Comparison of ENCODE assay signal across 9 cellular contexts in genomic region chr15:52683585-52683984, GRCh38. TPM values are rescaled to one million over a fixed set of nuclear protein-coding genes. Genes with fewer than 3 reads are reported as not detected.
DNase-seq lines count a peak whose midpoint lies in the region; ATAC-seq, FAIRE-seq and TF ChIP-seq lines count a peak whose summit lies in the region.
"Had no signal": no experiment of that assay in that cellular context is flagged by ENCODE, and none has a peak within 500 bp of the region (broad histone marks: within the 10 kb centered on the region; RNA-seq: fewer than 3 reads in every experiment).

No MANE protein-coding gene starts in this region.

- TF ChIP-seq CTCF in K562 (IDR thresholded peaks at IDR 0.05 in 2 of 3, conservative IDR thresholded peaks at IDR 0.05 in 1 of 3; ENCODE audit: insufficient read depth in 2 of 3, low read depth in 1 of 3, low read length in 3 of 3) = no peak

- H3K4me2 ChIP-seq in K562 (ENCODE audit: insufficient read depth, low read length) = 0 out of 2 replicates have a peak overlapping the region, but pooled peaks have one; percentile 7

- no peaks in the 10 kb centered on the region for H3K79me2 ChIP-seq in K562 (ENCODE audit: control insufficient read depth, insufficient read depth, low read length)

- FAIRE-seq in GM18507 (lab: Jason Lieb, UNC) = peak; percentile 95
- peak; percentile 79 for FAIRE-seq in K562 (lab: Jason Lieb, UNC)

- 0% methylated on average over 1 of the region's 1 CpG for WGBS in K562 (ENCODE audit: insufficient coverage, low coverage, missing lambda C conversion rate)

- no peak for TF ChIP-seq RAD21 in K562 (CRISPR knock-in tag; conservative IDR thresholded peaks at IDR 0.05 in 1 of 2, IDR thresholded peaks at IDR 0.05 in 1 of 2)

- no TSS peak for BruUV-seq in K562 (replicated peaks; lab: Mats Ljungman, UMichigan)

- no peaks in the 10 kb centered on the region for H3K9me1 ChIP-seq in K562 (ENCODE audit: control insufficient read depth, insufficient read depth, low read length)

- TF ChIP-seq POLR2A in K562 (conservative IDR thresholded peaks at IDR 0.05) = no peak

- intact Hi-C loops in K562 (cut with micrococcal nuclease) = no loop called here

- in situ Hi-C loops in K562 (cut with MboI) = no loop called here

- DNase-seq in GM18507 (ENCODE audit: extremely low spot score, insufficient read length, low read depth) (no peak), K562 (ENCODE audit: extremely low read depth in 1 of 4, low spot score in 3 of 4) (peak in 2 of 4 experiments; percentile 18), MV-4-11 (lab: John Stamatoyannopoulos, UW) (no peak), NCI-H146 (lab: John Stamatoyannopoulos, UW) (no peak), SJCRH30 (no peak), HuH-7 (ENCODE audit: low spot score) (no peak)
- DNase-seq: NCI-H446 had no signal

- H3K27ac ChIP-seq in K562 (ENCODE audit: extremely low read depth, low read depth, low read length) (no peak overlapping the region), SJCRH30 (no peak overlapping the region)

- 0 out of 2 replicates have a peak overlapping the region, but pooled peaks have one; percentile 5 for H2AFZ ChIP-seq in K562 (ENCODE audit: low read depth, low read length)

- CTCF ChIA-PET in K562 (lab: Yijun Ruan, JAX; ENCODE audit: low intra/inter-chr PET ratio) = no interaction called here

- H4K20me1 ChIP-seq in K562 (replicated peaks; ENCODE audit: control insufficient read depth, insufficient read depth, low read length) = no peaks in the 10 kb centered on the region

- H3K27me3 ChIP-seq in K562 (ENCODE audit: control insufficient read depth in 2 of 2, insufficient read depth in 2 of 2, low read length in 2 of 2) (no peaks in the 10 kb centered on the region; a peak in 2 of 5 replicates), SJCRH30 (no peaks in the 10 kb centered on the region)

- H3K9me3 ChIP-seq in K562 (replicated peaks; ENCODE audit: control insufficient read depth, insufficient read depth, low read depth, low read length) (no peaks in the 10 kb centered on the region), SJCRH30 (replicated peaks) (no peaks in the 10 kb centered on the region)

- H3K9ac ChIP-seq in K562 (ENCODE audit: insufficient read depth in 1 of 2, low read depth in 2 of 2, low read length in 2 of 2) = no peak overlapping the region

- H3K36me3 ChIP-seq in K562 (ENCODE audit: control insufficient read depth, insufficient read depth, low read length) (no peaks in the 10 kb centered on the region), SJCRH30 (no peaks in the 10 kb centered on the region)

- TF ChIP-seq EP300 in K562 (IDR thresholded peaks at IDR 0.05; ENCODE audit: low read length) = no peak

- peaks cover 9 to 10% of the 10 kb centered on the region in 2 experiments; a peak in 4 of 5 replicates for H3K4me1 ChIP-seq in K562 (replicated peaks in 1 of 2; ENCODE audit: control insufficient read depth in 2 of 2, insufficient read depth in 2 of 2, low read length in 2 of 2)
- H3K4me1 ChIP-seq in SJCRH30 = peaks cover 8% of the 10 kb centered on the region

- POLR2A ChIA-PET in K562 (lab: Yijun Ruan, JAX) = interaction anchor here (1.3 to 1.7 kb wide), 2 partner anchors 10 to 11 kb away, joined by 3 to 4 read pairs; no protein-coding TSS in a partner anchor

- H3K4me3 ChIP-seq in K562 = no peak overlapping the region
- H3K4me3 ChIP-seq in SJCRH30 = no peak overlapping the region

- ATAC-seq in GM21529 (IDR thresholded peaks at IDR 0.05; ENCODE audit: unreplicated experiment) (peak; percentile 47), HG03558 (IDR thresholded peaks at IDR 0.05; ENCODE audit: extremely low read depth, unreplicated experiment) (peak; percentile 32), K562 (no peak)

TF ChIP-seq in K562, 482 proteins besides CTCF, POLR2A, EP300 and RAD21:
- TF ChIP-seq BRF2 (IDR thresholded peaks at IDR 0.05; ENCODE audit: borderline replicate concordance, insufficient read depth, insufficient read length) = no peak
- TF ChIP-seq HMBOX1 (IDR thresholded peaks at IDR 0.05) = peak; percentile 57
- peak; percentile 53; the same call in 1 of the 2 replicates for TF ChIP-seq L3MBTL2 (IDR thresholded peaks at IDR 0.05)
TF ChIP-seq in K562: peak in this region for 2.

RNA-seq across cellular contexts. Expression of gene ATOSA, which starts 4.4 kb away (rescaled TPM):
- total RNA-seq in K562 (2011; cell fraction: chromatin; rRNA removed; ENCODE audit: low replicate concordance) = 7.7 and 29.7 TPM in 2 replicates
- total RNA-seq in K562 (2011; cell fraction: nucleolus; rRNA removed) = 3.7 and 5.1 TPM in 2 replicates
- 17.5 and 28.7 TPM in 2 replicates for total RNA-seq in K562 (2011; cell fraction: nucleoplasm; rRNA removed)
- total RNA-seq in K562 (2014; rRNA removed) = 3.9 and 5.2 TPM in 2 replicates
- total RNA-seq in K562 (2014; rRNA removed; fragmentation: Illumina TruSeq; extraction: Trizol) = 3.7 and 3.8 TPM in 2 replicates
- 3.2 and 3.9 TPM in 2 replicates for total RNA-seq in K562 (2015; rRNA removed; fragmentation: Illumina TruSeq; extraction: Trizol)
- total RNA-seq in K562 (2021) = 3.9 and 6.1 TPM in 2 replicates
- 5.2 and 5.9 TPM in 2 replicates for polyA plus RNA-seq in K562 (2011; rRNA removed)
- 1.1 and 3.0 TPM in 2 replicates for polyA plus RNA-seq in K562 (2011; cell fraction: cytosol; rRNA removed)
- 8.6 and 12.3 TPM in 2 replicates for polyA plus RNA-seq in K562 (2011; cell fraction: nucleus; rRNA removed)
- polyA plus RNA-seq in K562 (2012) = 4.5 and 9.3 TPM in 2 replicates
- polyA plus RNA-seq in K562 (2014; fragmentation: Illumina TruSeq; extraction: Trizol) = 4.2 and 5.8 TPM in 2 replicates
- 1 to 10 TPM; 2.0 to 2.1 TPM for polyA plus RNA-seq in K562 (2014; fragmentation: Nextera tagmentation; extraction: Ambion mirVana)
- polyA plus RNA-seq in K562 (2014; rRNA removed) = 3.0 and 3.6 TPM in 2 replicates
- 10.3 and 10.8 TPM in 2 replicates for polyA minus RNA-seq in K562 (2011; rRNA and poly(A)+ RNA removed)
- polyA minus RNA-seq in K562 (2011; cell fraction: cytosol; rRNA and poly(A)+ RNA removed) = 3.7 and 6.5 TPM in 2 replicates
- polyA minus RNA-seq in K562 (2011; cell fraction: nucleus; rRNA and poly(A)+ RNA removed) = 8.2 and 12.2 TPM in 2 replicates
- total RNA-seq in SJCRH30 (2014; rRNA removed; shearing (Covaris generic)) = 3.0 and 3.2 TPM in 2 replicates
